9 cellular contexts compared by ENCODE assay signal in genomic region chr3:186967686-186968085, GRCh38. TPM values are rescaled to one million over a fixed set of nuclear protein-coding genes. Genes with fewer than 3 reads are reported as not detected.
DNase-seq lines count a peak whose midpoint lies in the region; ATAC-seq and TF ChIP-seq lines count a peak whose summit lies in the region.
"Had no signal": no experiment of that assay in that cellular context is flagged by ENCODE, and none has a peak within 500 bp of the region (broad histone marks: within the 10 kb centered on the region; RNA-seq: fewer than 3 reads in every experiment).

No MANE protein-coding gene starts in this region.

- 47 to 48% methylated on average over 7 of the region's 7 CpGs for WGBS in upper lobe of left lung, 2 donors
- WGBS in stomach, 5 donors = 54 to 70% (median 61%) methylated on average over 7 of the region's 7 CpGs

- no peak for TF ChIP-seq CTCF in upper lobe of left lung (IDR thresholded peaks at IDR 0.05)
- TF ChIP-seq CTCF in stomach (IDR thresholded peaks at IDR 0.05) = no peak

- no peak for DNase-seq in activated naive CD4-positive, alpha-beta T cell treated with anti-CD3 and anti-CD28 coated beads, Interleukin-2, amount 10 ng/mL, durations not matched to agents 7 days and 5 days
- DNase-seq in activated naive CD4-positive, alpha-beta T cell (lab: John Stamatoyannopoulos, UW) = no peak
- DNase-seq in activated T-helper 2 cell treated with anti-CD3 and anti-CD28 coated beads, Interferon-gamma antibody, Interleukin-2, Interleukin-4, amounts not matched to agents 10 μg/mL and 5 μg/mL and 100 μg/mL, durations not matched to agents 14 hours and 24 hours and 36 hours (ENCODE audit: low spot score) = no peak
- no peak for DNase-seq in upper lobe of left lung
- DNase-seq in putamen (ENCODE audit: low spot score) = no peak
- DNase-seq in stomach = no peak
- DNase-seq: NCI-H2171 had no signal

- no peaks in the 10 kb centered on the region for H3K9me3 ChIP-seq in upper lobe of left lung
- H3K9me3 ChIP-seq in stomach = no peaks in the 10 kb centered on the region

- intact Hi-C loops in activated T-helper 2 cell treated with anti-CD3 and anti-CD28 coated beads, Interferon-gamma antibody, Interleukin-2, Interleukin-4, amounts not matched to agents 10 μg/mL and 5 μg/mL and 100 μg/mL, durations not matched to agents 14 hours and 24 hours and 36 hours (cut with micrococcal nuclease) = no loop called here
- intact Hi-C loops in stomach (cut with DNase I; ENCODE audit: low total_unique reads) = no loop called here

- no peak for TF ChIP-seq POLR2A in upper lobe of left lung (IDR thresholded peaks at IDR 0.05)
- no peak for TF ChIP-seq POLR2A in stomach (IDR thresholded peaks at IDR 0.05)

- H3K36me3 ChIP-seq in upper lobe of left lung = peaks cover 5 to 19% (median 14%) of the 10 kb centered on the region in 4 donors
- peaks cover 0 to 18% (median 3%) of the 10 kb centered on the region in 4 donors for H3K36me3 ChIP-seq in stomach

- peak overlapping the region; percentile 66 for H3K27ac ChIP-seq in layer of hippocampus (ENCODE audit: low read depth, low read length)
- H3K27ac ChIP-seq in upper lobe of left lung = peak overlapping the region in 3 of 4 donors; percentile 31 to 58 (median 56)
- peak overlapping the region in 2 of 5 donors; percentile 31 to 47 for H3K27ac ChIP-seq in stomach

- H3K27me3 ChIP-seq in layer of hippocampus (ENCODE audit: control insufficient read depth, insufficient read depth, low read length) (no peaks in the 10 kb centered on the region), upper lobe of left lung (no peaks in the 10 kb centered on the region), stomach (no peaks in the 10 kb centered on the region)

- no peak for ATAC-seq in upper lobe of left lung (ENCODE audit: low FRiP score in 2 of 2)
- no peak for ATAC-seq in HG03342 (IDR thresholded peaks at IDR 0.05; ENCODE audit: unreplicated experiment)

- no peak for TF ChIP-seq EP300 in upper lobe of left lung (IDR thresholded peaks at IDR 0.05)
- TF ChIP-seq EP300 in stomach (IDR thresholded peaks at IDR 0.05) = no peak

- peak overlapping the region; percentile 38 for H3K27ac Mint-ChIP-seq in activated naive CD4-positive, alpha-beta T cell treated with anti-CD3 and anti-CD28 coated beads, Interleukin-2, amount 10 ng/mL, durations not matched to agents 7 days and 5 days
- H3K27ac Mint-ChIP-seq in activated T-helper 2 cell treated with anti-CD3 and anti-CD28 coated beads, Interferon-gamma antibody, Interleukin-2, Interleukin-4, amounts not matched to agents 10 μg/mL and 5 μg/mL and 100 μg/mL, durations not matched to agents 14 hours and 24 hours and 36 hours = peak overlapping the region; percentile 1

- H3K27me3 Mint-ChIP-seq in activated naive CD4-positive, alpha-beta T cell treated with anti-CD3 and anti-CD28 coated beads, Interleukin-2, amount 10 ng/mL, durations not matched to agents 7 days and 5 days = no peaks in the 10 kb centered on the region
- H3K27me3 Mint-ChIP-seq in activated T-helper 2 cell treated with anti-CD3 and anti-CD28 coated beads, Interferon-gamma antibody, Interleukin-2, Interleukin-4, amounts not matched to agents 10 μg/mL and 5 μg/mL and 100 μg/mL, durations not matched to agents 14 hours and 24 hours and 36 hours (ENCODE audit: low read depth) = no peaks in the 10 kb centered on the region

- no peak overlapping the region for H3K4me3 Mint-ChIP-seq in activated naive CD4-positive, alpha-beta T cell treated with anti-CD3 and anti-CD28 coated beads, Interleukin-2, amount 10 ng/mL, durations not matched to agents 7 days and 5 days
- no peak overlapping the region for H3K4me3 Mint-ChIP-seq in activated T-helper 2 cell treated with anti-CD3 and anti-CD28 coated beads, Interferon-gamma antibody, Interleukin-2, Interleukin-4, amounts not matched to agents 10 μg/mL and 5 μg/mL and 100 μg/mL, durations not matched to agents 14 hours and 24 hours and 36 hours (ENCODE audit: low read depth)

- peaks cover 20% of the 10 kb centered on the region for H3K4me1 Mint-ChIP-seq in activated naive CD4-positive, alpha-beta T cell treated with anti-CD3 and anti-CD28 coated beads, Interleukin-2, amount 10 ng/mL, durations not matched to agents 7 days and 5 days
- H3K4me1 Mint-ChIP-seq in activated T-helper 2 cell treated with anti-CD3 and anti-CD28 coated beads, Interferon-gamma antibody, Interleukin-2, Interleukin-4, amounts not matched to agents 10 μg/mL and 5 μg/mL and 100 μg/mL, durations not matched to agents 14 hours and 24 hours and 36 hours (ENCODE audit: low read depth) = peaks cover 22% of the 10 kb centered on the region

- CTCF ChIA-PET in activated naive CD4-positive, alpha-beta T cell treated with anti-CD3 and anti-CD28 coated beads, Interleukin-2, amount 10 ng/mL, durations not matched to agents 7 days and 5 days (lab: Charles Lee) = no interaction called here

- H3K4me3 ChIP-seq in upper lobe of left lung (no peak overlapping the region), stomach (no peak overlapping the region)

- H3K4me1 ChIP-seq in upper lobe of left lung (peaks cover 3 to 35% (median 23%) of the 10 kb centered on the region in 4 donors), stomach (peaks cover 0 to 18% (median 9%) of the 10 kb centered on the region in 4 donors)

- peaks cover 56% of the 10 kb centered on the region for H3K36me3 Mint-ChIP-seq in activated naive CD4-positive, alpha-beta T cell treated with anti-CD3 and anti-CD28 coated beads, Interleukin-2, amount 10 ng/mL, durations not matched to agents 7 days and 5 days
- H3K36me3 Mint-ChIP-seq in activated T-helper 2 cell treated with anti-CD3 and anti-CD28 coated beads, Interferon-gamma antibody, Interleukin-2, Interleukin-4, amounts not matched to agents 10 μg/mL and 5 μg/mL and 100 μg/mL, durations not matched to agents 14 hours and 24 hours and 36 hours (ENCODE audit: low read depth) = peaks cover 76% of the 10 kb centered on the region

- H3K9me3 Mint-ChIP-seq in activated naive CD4-positive, alpha-beta T cell treated with anti-CD3 and anti-CD28 coated beads, Interleukin-2, amount 10 ng/mL, durations not matched to agents 7 days and 5 days = no peaks in the 10 kb centered on the region
- no peaks in the 10 kb centered on the region for H3K9me3 Mint-ChIP-seq in activated T-helper 2 cell treated with anti-CD3 and anti-CD28 coated beads, Interferon-gamma antibody, Interleukin-2, Interleukin-4, amounts not matched to agents 10 μg/mL and 5 μg/mL and 100 μg/mL, durations not matched to agents 14 hours and 24 hours and 36 hours

RNA-seq across cellular contexts. Expression of gene ST6GAL1, which starts 37.4 kb away (rescaled TPM):
- 78.1 and 85.9 TPM in 2 replicates for total RNA-seq in activated T-helper 2 cell treated with anti-CD3 and anti-CD28 coated beads, Interferon-gamma antibody, Interleukin-2, Interleukin-4, amounts not matched to agents 10 μg/mL and 5 μg/mL and 100 μg/mL, durations not matched to agents 14 hours and 24 hours and 36 hours
- 100 to 1,000 TPM in 2 of 6 donors, 10 to 100 TPM in 4; 72.6 to 141 (median 93.3) TPM for total RNA-seq in upper lobe of left lung
- total RNA-seq in stomach = 10 to 100 TPM in 4 of 5 donors, 1 to 10 TPM in 1; 3.8 to 31.0 (median 18.1) TPM
- polyA plus RNA-seq in stomach = 1 to 10 TPM; 4.1 to 9.7 (median 4.6) TPM
